13 cellular contexts compared by ENCODE assay signal in the genomic region with DNA sequence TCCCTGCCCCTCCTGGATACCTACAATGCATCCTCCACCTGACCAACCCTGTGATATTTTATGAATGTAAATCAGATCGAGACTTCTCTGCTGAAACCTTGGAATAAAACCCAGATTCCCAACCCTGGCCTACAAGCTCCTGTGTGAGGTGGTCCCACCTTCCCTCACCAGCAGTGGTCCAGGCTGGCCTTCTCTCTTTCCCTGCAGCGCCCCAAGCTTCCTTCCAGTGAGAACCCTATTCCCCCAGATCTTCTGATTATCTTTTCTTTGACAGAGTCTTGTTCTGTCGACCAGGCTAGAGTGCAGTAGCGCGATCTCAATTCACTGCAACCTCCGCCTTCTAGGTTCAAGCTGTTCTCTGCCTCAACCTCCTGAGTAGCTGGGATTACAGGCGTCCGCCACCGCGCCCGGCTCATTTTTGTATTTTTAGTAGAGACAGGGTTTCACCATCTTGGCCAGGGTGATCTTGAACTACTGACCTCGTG. TPM values are rescaled to one million over a fixed set of nuclear protein-coding genes. Genes with fewer than 3 reads are reported as not detected.
DNase-seq lines count a peak whose midpoint lies in the region; ATAC-seq lines count a peak whose summit lies in the region.
"Had no signal": no experiment of that assay in that cellular context is flagged by ENCODE, and none has a peak within 500 bp of the region (broad histone marks: within the 10 kb centered on the region; RNA-seq: fewer than 3 reads in every experiment).

No MANE protein-coding gene starts in this region.

- peaks cover 1 to 15% (median 4%) of the 10 kb centered on the region in 3 donors for H3K36me3 Mint-ChIP-seq in CD8-positive, alpha-beta memory T cell
- H3K36me3 Mint-ChIP-seq in activated naive CD8-positive, alpha-beta T cell treated with anti-CD3 and anti-CD28 coated beads, Interleukin-2, amount 10 ng/mL, durations not matched to agents 7 days and 5 days: peaks cover 5% of the 10 kb centered on the region

- H3K4me2 ChIP-seq in BLaER1 treated with 17β-estradiol and CSF1 and Interleukin-3, amounts not matched to agents 10 nM and 100 nM: peak overlapping the region in 9 of 11 experiments; percentile 90 to 99 (median 96); a peak in 12 of 22 replicates

- H3K4me1 ChIP-seq in BLaER1 treated with 17β-estradiol and CSF1 and Interleukin-3, amounts not matched to agents 10 nM and 100 nM: peaks cover 25 to 40% (median 31%) of the 10 kb centered on the region in 10 experiments
- H3K4me1 ChIP-seq in CD8-positive, alpha-beta memory T cell (ENCODE audit: insufficient read depth, low read length): peaks cover 29% of the 10 kb centered on the region

- H3K27ac Mint-ChIP-seq in CD8-positive, alpha-beta memory T cell: peak overlapping the region; percentile 76 to 97 (median 95)
- H3K27ac Mint-ChIP-seq in activated naive CD8-positive, alpha-beta T cell treated with anti-CD3 and anti-CD28 coated beads, Interleukin-2, amount 10 ng/mL, durations not matched to agents 7 days and 5 days: peak overlapping the region; percentile 42

- POLR2A ChIA-PET in CD8-positive, alpha-beta memory T cell (lab: Charles Lee): interaction anchor here (0.8 to 1.2 kb wide), 3 partner anchors 9 to 118 kb away, joined by 3 to 7 read pairs (median 4); no protein-coding TSS in a partner anchor
- POLR2A ChIA-PET in activated naive CD8-positive, alpha-beta T cell treated with anti-CD3 and anti-CD28 coated beads, Interleukin-2, amount 10 ng/mL, durations not matched to agents 7 days and 5 days (lab: Charles Lee): no interaction called here

- H3K9me3 ChIP-seq in BLaER1 treated with 17β-estradiol and CSF1 and Interleukin-3, amounts not matched to agents 10 nM and 100 nM (replicated peaks in 1 of 11): no peaks in the 10 kb centered on the region
- H3K9me3 ChIP-seq in CD8-positive, alpha-beta memory T cell (ENCODE audit: low read length): no peaks in the 10 kb centered on the region
- H3K9me3 ChIP-seq: neutrophil had no signal

- H3K27ac ChIP-seq in BLaER1 treated with 17β-estradiol and CSF1 and Interleukin-3, amounts not matched to agents 10 nM and 100 nM: no peak overlapping the region
- H3K27ac ChIP-seq in CD8-positive, alpha-beta memory T cell (ENCODE audit: low read depth, low read length): no peak overlapping the region
- H3K27ac ChIP-seq: neutrophil had no signal

- no peak for DNase-seq in CD8-positive, alpha-beta memory T cell
- DNase-seq in activated naive CD8-positive, alpha-beta T cell treated with anti-CD3 and anti-CD28 coated beads, Interleukin-2, amount 10 ng/mL, durations not matched to agents 7 days and 5 days: no peak
- DNase-seq in mesenteric fat pad (ENCODE audit: low spot score) (peak; percentile 43), GM19240 (ENCODE audit: insufficient read length, low spot score) (no peak), hippocampal formation (lab: John Stamatoyannopoulos, UW) (no peak), HuH-7 (ENCODE audit: low spot score) (no peak), H7 (no peak)
- DNase-seq: activated naive CD4-positive, alpha-beta T cell treated with anti-CD3 and anti-CD28 coated beads, Interleukin-2, amount 50 U/mL, for 16 hours; GF-D8; NCI-H187 treated with DMSO at 0.1 percent for 48 hours; NCI-H524 treated with DMSO at 0.1 percent for 48 hours had no signal

- H3K4me1 Mint-ChIP-seq in CD8-positive, alpha-beta memory T cell: peaks cover 36 to 43% (median 42%) of the 10 kb centered on the region in 3 donors
- H3K4me1 Mint-ChIP-seq in activated naive CD8-positive, alpha-beta T cell treated with anti-CD3 and anti-CD28 coated beads, Interleukin-2, amount 10 ng/mL, durations not matched to agents 7 days and 5 days: peaks cover 26% of the 10 kb centered on the region

- peaks cover 0 to 11% (median 4%) of the 10 kb centered on the region in 11 experiments; a peak in 8 of 22 replicates for H3K27me3 ChIP-seq in BLaER1 treated with 17β-estradiol and CSF1 and Interleukin-3, amounts not matched to agents 10 nM and 100 nM
- no peaks in the 10 kb centered on the region for H3K27me3 ChIP-seq in CD8-positive, alpha-beta memory T cell (ENCODE audit: insufficient read depth, low read length, poor library complexity, severe bottlenecking)
- H3K27me3 ChIP-seq in H7 (ENCODE audit: control insufficient read depth, insufficient read depth, low read length): no peaks in the 10 kb centered on the region

- peaks cover 0 to 31% (median 16%) of the 10 kb centered on the region in 11 experiments; a peak in 13 of 22 replicates for H4K20me1 ChIP-seq in BLaER1 treated with 17β-estradiol and CSF1 and Interleukin-3, amounts not matched to agents 10 nM and 100 nM

- H3K9me3 Mint-ChIP-seq in CD8-positive, alpha-beta memory T cell: no peaks in the 10 kb centered on the region
- H3K9me3 Mint-ChIP-seq in activated naive CD8-positive, alpha-beta T cell treated with anti-CD3 and anti-CD28 coated beads, Interleukin-2, amount 10 ng/mL, durations not matched to agents 7 days and 5 days: no peaks in the 10 kb centered on the region

- H3K4me3 Mint-ChIP-seq in CD8-positive, alpha-beta memory T cell: peak overlapping the region; percentile 88 to 95 (median 91)
- peak overlapping the region; percentile 10 for H3K4me3 Mint-ChIP-seq in activated naive CD8-positive, alpha-beta T cell treated with anti-CD3 and anti-CD28 coated beads, Interleukin-2, amount 10 ng/mL, durations not matched to agents 7 days and 5 days

- peak overlapping the region in 2 of 10 experiments; percentile 84 to 99; a peak in 4 of 20 replicates for H3K4me3 ChIP-seq in BLaER1 treated with 17β-estradiol and CSF1 and Interleukin-3, amounts not matched to agents 10 nM and 100 nM
- H3K4me3 ChIP-seq in CD8-positive, alpha-beta memory T cell (ENCODE audit: low read length): peak overlapping the region; percentile 25
- H3K4me3 ChIP-seq in H7 (ENCODE audit: insufficient read depth, low read depth, low read length): no peak overlapping the region

- H3K9ac ChIP-seq in BLaER1 treated with 17β-estradiol and CSF1 and Interleukin-3, amounts not matched to agents 10 nM and 100 nM: peak overlapping the region in 1 of 11 experiments; percentile 14; a peak in 1 of 22 replicates

- no peaks in the 10 kb centered on the region for H3K27me3 Mint-ChIP-seq in CD8-positive, alpha-beta memory T cell
- H3K27me3 Mint-ChIP-seq in activated naive CD8-positive, alpha-beta T cell treated with anti-CD3 and anti-CD28 coated beads, Interleukin-2, amount 10 ng/mL, durations not matched to agents 7 days and 5 days: peaks cover 10% of the 10 kb centered on the region

- H3K36me3 ChIP-seq in BLaER1 treated with 17β-estradiol and CSF1 and Interleukin-3, amounts not matched to agents 10 nM and 100 nM: peaks cover 0 to 10% (median 0%) of the 10 kb centered on the region in 11 experiments; a peak in 8 of 22 replicates
- H3K36me3 ChIP-seq in CD8-positive, alpha-beta memory T cell (ENCODE audit: insufficient read depth, low read length): no peaks in the 10 kb centered on the region
- H3K36me3 ChIP-seq in H7 (replicated peaks; ENCODE audit: control insufficient read depth, insufficient read depth, low read length): no peaks in the 10 kb centered on the region; the same call in 1 of the 2 replicates
- H3K36me3 ChIP-seq: neutrophil had no signal

- CTCF ChIA-PET in CD8-positive, alpha-beta memory T cell (lab: Charles Lee): interaction anchor here (0.9 to 1.0 kb wide), 3 partner anchors 9 to 26 kb away, joined by 3 to 4 read pairs (median 4); no protein-coding TSS in a partner anchor

- no peak for ATAC-seq in activated naive CD8-positive, alpha-beta T cell treated with anti-CD3 and anti-CD28 coated beads, Interleukin-2, amount 10 ng/mL, durations not matched to agents 7 days and 5 days (ENCODE audit: low read depth)

RNA-seq across cellular contexts. Expression of a gene that starts 2.5 kb away (rescaled TPM):
- 10 to 100 TPM; 56.4 to 62.5 TPM for total RNA-seq in CD8-positive, alpha-beta memory T cell
- 85.0 TPM for polyA plus RNA-seq in CD8-positive, alpha-beta memory T cell
- total RNA-seq in activated naive CD8-positive, alpha-beta T cell treated with anti-CD3 and anti-CD28 coated beads, Interleukin-2, amount 10 ng/mL, durations not matched to agents 7 days and 5 days: 10 to 100 TPM; 84.8 to 86.2 TPM
- 68.8 TPM for total RNA-seq in mesenteric fat pad
- total RNA-seq in H7 (2014; rRNA removed; shearing (Covaris generic)): 15.6 and 21.7 TPM in 2 replicates
